ENCODE assay signal across 8 cellular contexts in the genomic region with DNA sequence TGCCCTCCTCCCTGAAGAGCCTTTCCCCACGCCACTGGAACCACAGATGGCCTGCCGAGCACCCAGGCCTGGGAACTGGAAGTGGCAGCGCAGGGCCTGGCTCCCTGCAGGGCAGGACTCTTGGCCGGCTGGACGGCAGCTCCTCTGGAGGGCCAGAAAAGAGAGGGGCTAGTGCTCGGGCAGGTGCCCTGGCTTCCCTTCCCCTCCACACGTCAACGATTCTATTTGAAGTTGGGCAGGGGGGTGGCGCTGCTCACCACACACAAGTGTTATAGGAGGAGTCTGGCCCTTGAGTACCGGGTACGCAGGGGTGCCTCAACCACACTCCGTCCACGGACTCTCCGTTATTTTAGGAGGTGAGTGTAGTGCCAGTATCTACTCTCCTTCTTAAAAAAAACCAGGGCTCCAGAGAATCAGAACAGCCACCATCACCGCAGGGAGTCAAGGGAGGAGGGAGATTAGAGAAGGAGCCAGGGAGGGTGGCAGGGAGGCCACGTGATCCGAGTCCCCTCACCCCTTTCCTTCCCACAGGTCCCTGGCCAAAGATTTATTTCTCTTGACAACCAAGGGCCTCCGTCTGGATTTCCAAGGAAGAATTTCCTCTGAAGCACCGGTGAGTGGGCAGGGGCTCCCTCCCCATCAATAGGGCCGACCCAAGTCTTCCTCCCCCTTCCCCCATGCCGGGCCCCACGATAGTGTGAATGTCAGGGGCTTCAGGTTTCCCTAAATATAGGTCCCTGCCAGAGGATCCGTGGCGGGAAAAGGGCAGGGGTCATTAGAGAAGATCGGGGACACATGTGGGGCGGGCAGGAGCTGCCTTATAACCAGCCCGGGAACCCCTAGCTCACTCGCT. TPM values are rescaled to one million over a fixed set of nuclear protein-coding genes. Genes with fewer than 3 reads are reported as not detected.
A peak's percentile ranks its signal among the peaks of the same experiment; 100 is the strongest.
DNase-seq lines count a peak whose midpoint lies in the region; ATAC-seq and TF ChIP-seq lines count a peak whose summit lies in the region.

No MANE protein-coding gene starts in this region.

- H3F3A ChIP-seq in GM23338 (replicated peaks; ENCODE audit: low read depth), result peaks cover 36% of the 10 kb centered on the region

- H3K4me3 ChIP-seq in Caco-2 (ENCODE audit: low read depth, low read length) (peak overlapping the region; percentile 87), GM23338 (peak overlapping the region; percentile 97), duodenal mucosa (ENCODE audit: low read depth in 1 of 2, low read length in 2 of 2) (peak overlapping the region; percentile 76 to 84)

- no TSS peak for BruUV-seq in Caco-2 (replicated peaks; lab: Mats Ljungman, UMichigan)

- H3K9me3 Mint-ChIP-seq in Caco-2 (ENCODE audit: unreplicated experiment), result no peaks in the 10 kb centered on the region
- no peaks in the 10 kb centered on the region; the same call in 2 of the 3 replicates for H3K9me3 Mint-ChIP-seq in GM23338
- no peaks in the 10 kb centered on the region for H3K9me3 Mint-ChIP-seq in activated CD4-positive, alpha-beta T cell treated with anti-CD3 and anti-CD28 coated beads, Interleukin-2, amount 10 ng/mL, durations not matched to agents 7 days and 5 days

- TF ChIP-seq CTCF in Caco-2 (IDR thresholded peaks at IDR 0.05; ENCODE audit: insufficient read depth in 1 of 2, low read depth in 1 of 2, low read length in 1 of 2, severe bottlenecking in 1 of 2, unreplicated experiment in 1 of 2) (peak in 1 of 2 experiments; percentile 36), GM23338 (conservative IDR thresholded peaks at IDR 0.05; ENCODE audit: low read depth in 2 of 2) (peak in 1 of 2 experiments; percentile 52; a peak in 2 of 4 replicates)

- H3K79me2 ChIP-seq in GM23338 (replicated peaks; ENCODE audit: insufficient read depth), result peaks cover 33% of the 10 kb centered on the region

- H3K9me2 ChIP-seq in GM23338 (ENCODE audit: insufficient read depth), result no peaks in the 10 kb centered on the region

- H3K4me1 Mint-ChIP-seq in Caco-2 (ENCODE audit: low read depth, unreplicated experiment) (peaks cover 19% of the 10 kb centered on the region), GM23338 (peaks cover 25% of the 10 kb centered on the region)
- H3K4me1 Mint-ChIP-seq in activated CD4-positive, alpha-beta T cell treated with anti-CD3 and anti-CD28 coated beads, Interleukin-2, amount 10 ng/mL, durations not matched to agents 7 days and 5 days, result peaks cover 33% of the 10 kb centered on the region

- peak overlapping the region; percentile 94 to 100 for H3K9ac ChIP-seq in duodenal mucosa (ENCODE audit: low read depth in 1 of 2, low read length in 2 of 2)

- H3K27me3 ChIP-seq in Caco-2 (replicated peaks; ENCODE audit: control insufficient read depth, insufficient read depth, low read length) (no peaks in the 10 kb centered on the region), GM23338 (ENCODE audit: insufficient read depth) (no peaks in the 10 kb centered on the region), duodenal mucosa (ENCODE audit: control insufficient read depth in 1 of 2, insufficient read depth in 2 of 2, low read length in 2 of 2) (no peaks in the 10 kb centered on the region)

- H3K27me3 Mint-ChIP-seq in Caco-2 (ENCODE audit: insufficient read depth, unreplicated experiment) (no peaks in the 10 kb centered on the region), GM23338 (ENCODE audit: insufficient read depth, low read depth, poor library complexity) (peaks cover 27% of the 10 kb centered on the region)
- no peaks in the 10 kb centered on the region for H3K27me3 Mint-ChIP-seq in activated CD4-positive, alpha-beta T cell treated with anti-CD3 and anti-CD28 coated beads, Interleukin-2, amount 10 ng/mL, durations not matched to agents 7 days and 5 days

- POLR2A ChIA-PET in Caco-2 (lab: Charles Lee), result interaction anchor here (0.6 kb wide), 1 partner anchor 508 kb away, joined by 4 read pairs; no protein-coding TSS in a partner anchor
- POLR2A ChIA-PET in activated CD4-positive, alpha-beta T cell treated with anti-CD3 and anti-CD28 coated beads, Interleukin-2, amount 10 ng/mL, durations not matched to agents 7 days and 5 days (lab: Charles Lee), result interaction anchor here (1.5 to 1.8 kb wide), 2 partner anchors 11 to 28 kb away, joined by 4 to 7 read pairs; a partner anchor contains a TSS

- H2AFZ ChIP-seq in GM23338, result peak overlapping the region; percentile 84

- CTCF ChIA-PET in Caco-2 (lab: Charles Lee), result interaction anchor here (1.3 kb wide), 1 partner anchor 48 kb away, joined by 3 read pairs; no protein-coding TSS in a partner anchor
- CTCF ChIA-PET in activated CD4-positive, alpha-beta T cell treated with anti-CD3 and anti-CD28 coated beads, Interleukin-2, amount 10 ng/mL, durations not matched to agents 7 days and 5 days (lab: Charles Lee), result interaction anchor here (0.7 to 4.1 kb wide), 9 partner anchors 9 to 346 kb away, joined by 3 to 39 read pairs (median 5); a partner anchor contains a TSS

- H3K4me3 Mint-ChIP-seq in Caco-2 (ENCODE audit: unreplicated experiment), result peak overlapping the region; percentile 95
- peak overlapping the region; percentile 96 for H3K4me3 Mint-ChIP-seq in GM23338
- H3K4me3 Mint-ChIP-seq in activated CD4-positive, alpha-beta T cell treated with anti-CD3 and anti-CD28 coated beads, Interleukin-2, amount 10 ng/mL, durations not matched to agents 7 days and 5 days, result peak overlapping the region; percentile 99

- H3K27ac Mint-ChIP-seq in Caco-2 (ENCODE audit: unreplicated experiment) (peak overlapping the region; percentile 97), GM23338 (peak overlapping the region; percentile 96)
- peak overlapping the region; percentile 99 for H3K27ac Mint-ChIP-seq in activated CD4-positive, alpha-beta T cell treated with anti-CD3 and anti-CD28 coated beads, Interleukin-2, amount 10 ng/mL, durations not matched to agents 7 days and 5 days

- peak overlapping the region; percentile 96 for H3K27ac ChIP-seq in GM23338 (ENCODE audit: low read depth)
- peak overlapping the region; percentile 100 for H3K27ac ChIP-seq in duodenal mucosa (ENCODE audit: low read depth, low read length)

- H3K36me3 Mint-ChIP-seq in Caco-2 (ENCODE audit: insufficient read depth, unreplicated experiment) (peaks cover 51% of the 10 kb centered on the region), GM23338 (ENCODE audit: low read depth) (peaks cover 30% of the 10 kb centered on the region)
- peaks cover 42% of the 10 kb centered on the region for H3K36me3 Mint-ChIP-seq in activated CD4-positive, alpha-beta T cell treated with anti-CD3 and anti-CD28 coated beads, Interleukin-2, amount 10 ng/mL, durations not matched to agents 7 days and 5 days (ENCODE audit: low read depth)

- peaks cover 22% of the 10 kb centered on the region; the same call in 1 of the 2 replicates for H4K20me1 ChIP-seq in GM23338 (replicated peaks; ENCODE audit: insufficient read depth)

- peak; percentile 19 for ATAC-seq in GM23338

- H3K9me3 ChIP-seq in Caco-2 (no peaks in the 10 kb centered on the region), duodenal mucosa (ENCODE audit: control insufficient read depth in 1 of 2, low read length in 2 of 2) (no peaks in the 10 kb centered on the region)

- H3K4me2 ChIP-seq in GM23338, result peak overlapping the region; percentile 99

- H3K36me3 ChIP-seq in Caco-2 (ENCODE audit: control insufficient read depth, insufficient read depth, low read length), result peaks cover 8% of the 10 kb centered on the region
- peaks cover 8% of the 10 kb centered on the region for H3K36me3 ChIP-seq in GM23338 (ENCODE audit: insufficient read depth)
- H3K36me3 ChIP-seq in duodenal mucosa (ENCODE audit: control insufficient read depth in 1 of 2, insufficient read depth in 2 of 2, low read length in 2 of 2), result peaks cover 13 to 22% of the 10 kb centered on the region in 2 donors

- H3K4me1 ChIP-seq in Caco-2 (peaks cover 8% of the 10 kb centered on the region; the same call in 1 of the 2 replicates), GM23338 (ENCODE audit: insufficient read depth) (peaks cover 11% of the 10 kb centered on the region), duodenal mucosa (ENCODE audit: control insufficient read depth in 1 of 2, insufficient read depth in 2 of 2, low read length in 2 of 2) (peaks cover 36 to 41% of the 10 kb centered on the region in 2 donors)

- DNase-seq in Caco-2 (peak in 1 of 2 experiments; percentile 64), GM23338 (ENCODE audit: low spot score) (peak; percentile 74), NCI-H2227 treated with DMSO at 0.1 percent for 48 hours (lab: John Stamatoyannopoulos, UW) (peak; percentile 51), lung microvascular endothelial cell (ENCODE audit: low read depth in 2 of 2) (peak; percentile 52 to 55), HPDE6-E6E7 (ENCODE audit: extremely low spot score) (no peak)
- DNase-seq in activated CD4-positive, alpha-beta T cell treated with anti-CD3 and anti-CD28 coated beads, Interleukin-2, amount 10 ng/mL, durations not matched to agents 7 days and 5 days, result peak; percentile 75
- DNase-seq in stimulated activated CD4-positive, alpha-beta T cell treated with anti-CD3 and anti-CD28 coated beads, TNF-alpha, amount 100 ng/mL, for 4 hours (ENCODE audit: low read depth in 3 of 3), result peak; percentile 48 to 60 (median 60)

- intact Hi-C loops in Caco-2 (cut with micrococcal nuclease; ENCODE audit: unreplicated experiment), result loop anchor here (2.0 to 10.0 kb wide), 3 partner anchors 27 to 341 kb away; a partner anchor contains a TSS

RNA-seq across cellular contexts. Expression of a gene that starts 1.4 kb away (rescaled TPM):
- total RNA-seq in Caco-2 (2022), result 675 and 802 TPM in 2 replicates
- 1,113 and 1,306 TPM in 2 replicates for total RNA-seq in GM23338 (2014; rRNA removed; shearing (Covaris generic))
- 1,054 and 1,067 TPM in 2 replicates for polyA plus RNA-seq in GM23338 (2016; fragmentation: Nextera tagmentation; extraction: Ambion mirVana)
- 1,000 to 10,000 TPM; 1,139 to 1,329 TPM for total RNA-seq in activated CD4-positive, alpha-beta T cell treated with anti-CD3 and anti-CD28 coated beads, Interleukin-2, amount 10 ng/mL, durations not matched to agents 7 days and 5 days
- 319 and 337 TPM in 2 replicates for total RNA-seq in lung microvascular endothelial cell

RNA-seq across cellular contexts. Expression of a gene that starts 11.7 kb away (rescaled TPM):
- total RNA-seq in Caco-2 (2022), result 130 and 134 TPM in 2 replicates
- 108 and 120 TPM in 2 replicates for total RNA-seq in GM23338 (2014; rRNA removed; shearing (Covaris generic))
- polyA plus RNA-seq in GM23338 (2016; fragmentation: Nextera tagmentation; extraction: Ambion mirVana), result 169 and 170 TPM in 2 replicates
- 100 to 1,000 TPM; 129 to 136 TPM for total RNA-seq in activated CD4-positive, alpha-beta T cell treated with anti-CD3 and anti-CD28 coated beads, Interleukin-2, amount 10 ng/mL, durations not matched to agents 7 days and 5 days
- 174 and 199 TPM in 2 replicates for total RNA-seq in lung microvascular endothelial cell

RNA-seq across cellular contexts. Expression of a gene that starts 27.6 kb away (rescaled TPM):
- total RNA-seq in Caco-2 (2022) (1.1 and 1.6 TPM in 2 replicates), lung microvascular endothelial cell (under 0.01 TPM in 2 replicates)
- total RNA-seq in GM23338 (2014; rRNA removed; shearing (Covaris generic)), result 1.1 and 2.3 TPM in 2 replicates
- 1.9 and 2.4 TPM in 2 replicates for polyA plus RNA-seq in GM23338 (2016; fragmentation: Nextera tagmentation; extraction: Ambion mirVana)
- total RNA-seq in activated CD4-positive, alpha-beta T cell treated with anti-CD3 and anti-CD28 coated beads, Interleukin-2, amount 10 ng/mL, durations not matched to agents 7 days and 5 days, result 1 to 10 TPM; 1.2 to 1.7 TPM

RNA-seq across cellular contexts. Expression of a gene that starts 31.9 kb away (rescaled TPM):
- total RNA-seq in Caco-2 (2022), result 24.4 and 26.3 TPM in 2 replicates
- total RNA-seq in GM23338 (2014; rRNA removed; shearing (Covaris generic)), result 21.8 and 27.8 TPM in 2 replicates
- polyA plus RNA-seq in GM23338 (2016; fragmentation: Nextera tagmentation; extraction: Ambion mirVana), result 81.7 and 86.1 TPM in 2 replicates
- total RNA-seq in activated CD4-positive, alpha-beta T cell treated with anti-CD3 and anti-CD28 coated beads, Interleukin-2, amount 10 ng/mL, durations not matched to agents 7 days and 5 days, result 10 to 100 TPM; 50.7 to 55.4 TPM
- 14.4 and 29.4 TPM in 2 replicates for total RNA-seq in lung microvascular endothelial cell

RNA-seq across cellular contexts. Expression of a gene that starts 33.0 kb away (rescaled TPM):
- total RNA-seq in Caco-2 (2022) (0.48 and 0.60 TPM in 2 replicates), lung microvascular endothelial cell (not detected in 2 replicates)
- total RNA-seq in GM23338 (2014; rRNA removed; shearing (Covaris generic)), result 28.2 and 37.4 TPM in 2 replicates
- polyA plus RNA-seq in GM23338 (2016; fragmentation: Nextera tagmentation; extraction: Ambion mirVana), result 14.2 and 16.3 TPM in 2 replicates
- total RNA-seq in activated CD4-positive, alpha-beta T cell treated with anti-CD3 and anti-CD28 coated beads, Interleukin-2, amount 10 ng/mL, durations not matched to agents 7 days and 5 days, result 1 to 10 TPM; 7.1 to 7.2 TPM
